ENCODE assay signal across 1 cellular context in the genomic region with DNA sequence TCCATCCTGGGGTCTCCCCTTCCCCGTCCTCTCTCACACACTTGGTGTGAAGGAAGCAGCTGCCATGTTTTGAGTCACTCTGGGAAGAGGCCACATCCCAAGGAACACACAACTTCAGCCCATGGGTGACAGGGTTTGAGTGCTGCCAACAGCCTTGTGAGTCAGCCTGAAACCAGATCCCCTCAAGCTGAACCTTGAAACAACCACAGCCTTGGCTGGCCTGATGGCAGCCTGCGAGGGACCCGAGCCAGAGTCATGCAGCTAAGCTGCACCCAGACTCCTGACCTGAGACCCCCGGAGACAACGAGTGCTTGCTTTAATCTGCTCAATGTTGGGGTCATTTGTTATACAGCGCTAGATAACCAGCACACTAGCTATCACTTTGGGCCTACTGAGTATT.
TF ChIP-seq lines count a peak whose summit lies in the region.

No MANE protein-coding gene starts in this region.

TF ChIP-seq in GM12878, 131 proteins besides CTCF, POLR2A, EP300 and RAD21 (continued from another document):
- TF ChIP-seq CUX1 (IDR thresholded peaks at IDR 0.05; ENCODE audit: insufficient replicate concordance, low read depth, low read length) (no peak), MEF2B (IDR thresholded peaks at IDR 0.05; ENCODE audit: partially characterized antibody, poor library complexity, severe bottlenecking) (no peak), SREBF1 (IDR thresholded peaks at IDR 0.05; ENCODE audit: low read length) (no peak), POLR2AphosphoS5 (IDR thresholded peaks at IDR 0.05; ENCODE audit: low read length) (no peak), FOXK2 (IDR thresholded peaks at IDR 0.05) (no peak)
- TF ChIP-seq, protein P1, sequence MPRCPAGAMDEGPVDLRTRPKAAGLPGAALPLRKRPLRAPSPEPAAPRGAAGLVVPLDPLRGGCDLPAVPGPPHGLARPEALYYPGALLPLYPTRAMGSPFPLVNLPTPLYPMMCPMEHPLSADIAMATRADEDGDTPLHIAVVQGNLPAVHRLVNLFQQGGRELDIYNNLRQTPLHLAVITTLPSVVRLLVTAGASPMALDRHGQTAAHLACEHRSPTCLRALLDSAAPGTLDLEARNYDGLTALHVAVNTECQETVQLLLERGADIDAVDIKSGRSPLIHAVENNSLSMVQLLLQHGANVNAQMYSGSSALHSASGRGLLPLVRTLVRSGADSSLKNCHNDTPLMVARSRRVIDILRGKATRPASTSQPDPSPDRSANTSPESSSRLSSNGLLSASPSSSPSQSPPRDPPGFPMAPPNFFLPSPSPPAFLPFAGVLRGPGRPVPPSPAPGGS (IDR thresholded peaks at IDR 0.05; ENCODE audit: borderline replicate concordance, insufficient read depth, low read depth, low read length, poor library complexity, severe bottlenecking), result no peak
